ENCODE assay signal across 1 cellular context in the genomic region with DNA sequence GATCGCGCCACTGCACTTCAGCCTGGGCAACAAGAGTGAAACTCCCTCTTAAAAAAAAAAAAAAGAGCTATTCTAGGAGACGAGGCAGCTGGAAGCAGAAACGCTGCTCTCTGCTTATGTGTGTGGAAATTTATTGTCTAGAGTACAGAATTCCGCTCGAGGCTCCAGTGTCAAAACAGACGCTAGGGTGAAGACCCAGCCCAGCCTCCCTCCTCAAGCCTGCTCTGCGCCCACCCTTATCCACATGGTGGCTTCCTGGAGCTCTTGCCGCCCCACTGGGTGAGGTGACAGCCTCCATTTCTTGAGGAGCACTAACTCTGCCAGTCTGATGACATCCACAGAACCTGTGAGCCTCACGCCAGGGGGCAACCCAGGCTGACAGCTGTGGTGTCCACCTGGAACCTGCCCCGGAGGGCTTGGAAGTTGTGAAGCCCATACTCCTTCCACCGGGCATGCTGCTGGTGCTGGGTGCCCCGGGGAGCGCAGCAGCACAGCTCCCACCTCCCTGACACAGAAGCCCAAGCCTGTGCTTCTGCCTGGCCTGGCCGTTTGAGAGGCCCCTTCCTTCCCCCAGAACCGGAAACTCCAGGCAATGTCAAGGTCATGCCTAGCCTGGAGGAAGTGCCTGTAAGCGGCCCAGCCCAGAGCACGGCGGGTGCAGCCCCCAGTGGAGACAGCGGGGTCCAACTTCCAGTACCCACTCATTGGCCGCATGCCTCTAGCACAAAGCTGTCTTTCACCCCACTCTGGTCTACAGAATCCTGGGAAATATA.
A peak's percentile ranks its signal among the peaks of the same experiment; 100 is the strongest.
TF ChIP-seq lines count a peak whose summit lies in the region.

No MANE protein-coding gene starts in this region.

TF ChIP-seq in HepG2, 621 proteins besides CTCF, POLR2A, EP300 and RAD21 (continued from another document and continues in another):
- TF ChIP-seq, protein P1, sequence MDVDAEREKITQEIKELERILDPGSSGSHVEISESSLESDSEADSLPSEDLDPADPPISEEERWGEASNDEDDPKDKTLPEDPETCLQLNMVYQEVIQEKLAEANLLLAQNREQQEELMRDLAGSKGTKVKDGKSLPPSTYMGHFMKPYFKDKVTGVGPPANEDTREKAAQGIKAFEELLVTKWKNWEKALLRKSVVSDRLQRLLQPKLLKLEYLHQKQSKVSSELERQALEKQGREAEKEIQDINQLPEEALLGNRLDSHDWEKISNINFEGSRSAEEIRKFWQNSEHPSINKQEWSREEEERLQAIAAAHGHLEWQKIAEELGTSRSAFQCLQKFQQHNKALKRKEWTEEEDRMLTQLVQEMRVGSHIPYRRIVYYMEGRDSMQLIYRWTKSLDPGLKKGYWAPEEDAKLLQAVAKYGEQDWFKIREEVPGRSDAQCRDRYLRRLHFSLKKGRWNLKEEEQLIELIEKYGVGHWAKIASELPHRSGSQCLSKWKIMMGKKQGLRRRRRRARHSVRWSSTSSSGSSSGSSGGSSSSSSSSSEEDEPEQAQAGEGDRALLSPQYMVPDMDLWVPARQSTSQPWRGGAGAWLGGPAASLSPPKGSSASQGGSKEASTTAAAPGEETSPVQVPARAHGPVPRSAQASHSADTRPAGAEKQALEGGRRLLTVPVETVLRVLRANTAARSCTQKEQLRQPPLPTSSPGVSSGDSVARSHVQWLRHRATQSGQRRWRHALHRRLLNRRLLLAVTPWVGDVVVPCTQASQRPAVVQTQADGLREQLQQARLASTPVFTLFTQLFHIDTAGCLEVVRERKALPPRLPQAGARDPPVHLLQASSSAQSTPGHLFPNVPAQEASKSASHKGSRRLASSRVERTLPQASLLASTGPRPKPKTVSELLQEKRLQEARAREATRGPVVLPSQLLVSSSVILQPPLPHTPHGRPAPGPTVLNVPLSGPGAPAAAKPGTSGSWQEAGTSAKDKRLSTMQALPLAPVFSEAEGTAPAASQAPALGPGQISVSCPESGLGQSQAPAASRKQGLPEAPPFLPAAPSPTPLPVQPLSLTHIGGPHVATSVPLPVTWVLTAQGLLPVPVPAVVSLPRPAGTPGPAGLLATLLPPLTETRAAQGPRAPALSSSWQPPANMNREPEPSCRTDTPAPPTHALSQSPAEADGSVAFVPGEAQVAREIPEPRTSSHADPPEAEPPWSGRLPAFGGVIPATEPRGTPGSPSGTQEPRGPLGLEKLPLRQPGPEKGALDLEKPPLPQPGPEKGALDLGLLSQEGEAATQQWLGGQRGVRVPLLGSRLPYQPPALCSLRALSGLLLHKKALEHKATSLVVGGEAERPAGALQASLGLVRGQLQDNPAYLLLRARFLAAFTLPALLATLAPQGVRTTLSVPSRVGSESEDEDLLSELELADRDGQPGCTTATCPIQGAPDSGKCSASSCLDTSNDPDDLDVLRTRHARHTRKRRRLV (CRISPR knock-in tag; IDR thresholded peaks at IDR 0.05), result no peak
- TF ChIP-seq, protein P2, sequence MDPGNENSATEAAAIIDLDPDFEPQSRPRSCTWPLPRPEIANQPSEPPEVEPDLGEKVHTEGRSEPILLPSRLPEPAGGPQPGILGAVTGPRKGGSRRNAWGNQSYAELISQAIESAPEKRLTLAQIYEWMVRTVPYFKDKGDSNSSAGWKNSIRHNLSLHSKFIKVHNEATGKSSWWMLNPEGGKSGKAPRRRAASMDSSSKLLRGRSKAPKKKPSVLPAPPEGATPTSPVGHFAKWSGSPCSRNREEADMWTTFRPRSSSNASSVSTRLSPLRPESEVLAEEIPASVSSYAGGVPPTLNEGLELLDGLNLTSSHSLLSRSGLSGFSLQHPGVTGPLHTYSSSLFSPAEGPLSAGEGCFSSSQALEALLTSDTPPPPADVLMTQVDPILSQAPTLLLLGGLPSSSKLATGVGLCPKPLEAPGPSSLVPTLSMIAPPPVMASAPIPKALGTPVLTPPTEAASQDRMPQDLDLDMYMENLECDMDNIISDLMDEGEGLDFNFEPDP (CRISPR knock-in tag; conservative IDR thresholded peaks at IDR 0.05), result no peak
- TF ChIP-seq ZNF605 (CRISPR knock-in tag; IDR thresholded peaks at IDR 0.05), result 0 out of 2 replicates have a peak, but pooled peaks have one; percentile 31
- no peak for TF ChIP-seq ZSCAN31 (CRISPR knock-in tag; IDR thresholded peaks at IDR 0.05; ENCODE audit: low read depth)
- TF ChIP-seq ZNF761 (CRISPR knock-in tag; conservative IDR thresholded peaks at IDR 0.05), result no peak
- TF ChIP-seq, protein P3, sequence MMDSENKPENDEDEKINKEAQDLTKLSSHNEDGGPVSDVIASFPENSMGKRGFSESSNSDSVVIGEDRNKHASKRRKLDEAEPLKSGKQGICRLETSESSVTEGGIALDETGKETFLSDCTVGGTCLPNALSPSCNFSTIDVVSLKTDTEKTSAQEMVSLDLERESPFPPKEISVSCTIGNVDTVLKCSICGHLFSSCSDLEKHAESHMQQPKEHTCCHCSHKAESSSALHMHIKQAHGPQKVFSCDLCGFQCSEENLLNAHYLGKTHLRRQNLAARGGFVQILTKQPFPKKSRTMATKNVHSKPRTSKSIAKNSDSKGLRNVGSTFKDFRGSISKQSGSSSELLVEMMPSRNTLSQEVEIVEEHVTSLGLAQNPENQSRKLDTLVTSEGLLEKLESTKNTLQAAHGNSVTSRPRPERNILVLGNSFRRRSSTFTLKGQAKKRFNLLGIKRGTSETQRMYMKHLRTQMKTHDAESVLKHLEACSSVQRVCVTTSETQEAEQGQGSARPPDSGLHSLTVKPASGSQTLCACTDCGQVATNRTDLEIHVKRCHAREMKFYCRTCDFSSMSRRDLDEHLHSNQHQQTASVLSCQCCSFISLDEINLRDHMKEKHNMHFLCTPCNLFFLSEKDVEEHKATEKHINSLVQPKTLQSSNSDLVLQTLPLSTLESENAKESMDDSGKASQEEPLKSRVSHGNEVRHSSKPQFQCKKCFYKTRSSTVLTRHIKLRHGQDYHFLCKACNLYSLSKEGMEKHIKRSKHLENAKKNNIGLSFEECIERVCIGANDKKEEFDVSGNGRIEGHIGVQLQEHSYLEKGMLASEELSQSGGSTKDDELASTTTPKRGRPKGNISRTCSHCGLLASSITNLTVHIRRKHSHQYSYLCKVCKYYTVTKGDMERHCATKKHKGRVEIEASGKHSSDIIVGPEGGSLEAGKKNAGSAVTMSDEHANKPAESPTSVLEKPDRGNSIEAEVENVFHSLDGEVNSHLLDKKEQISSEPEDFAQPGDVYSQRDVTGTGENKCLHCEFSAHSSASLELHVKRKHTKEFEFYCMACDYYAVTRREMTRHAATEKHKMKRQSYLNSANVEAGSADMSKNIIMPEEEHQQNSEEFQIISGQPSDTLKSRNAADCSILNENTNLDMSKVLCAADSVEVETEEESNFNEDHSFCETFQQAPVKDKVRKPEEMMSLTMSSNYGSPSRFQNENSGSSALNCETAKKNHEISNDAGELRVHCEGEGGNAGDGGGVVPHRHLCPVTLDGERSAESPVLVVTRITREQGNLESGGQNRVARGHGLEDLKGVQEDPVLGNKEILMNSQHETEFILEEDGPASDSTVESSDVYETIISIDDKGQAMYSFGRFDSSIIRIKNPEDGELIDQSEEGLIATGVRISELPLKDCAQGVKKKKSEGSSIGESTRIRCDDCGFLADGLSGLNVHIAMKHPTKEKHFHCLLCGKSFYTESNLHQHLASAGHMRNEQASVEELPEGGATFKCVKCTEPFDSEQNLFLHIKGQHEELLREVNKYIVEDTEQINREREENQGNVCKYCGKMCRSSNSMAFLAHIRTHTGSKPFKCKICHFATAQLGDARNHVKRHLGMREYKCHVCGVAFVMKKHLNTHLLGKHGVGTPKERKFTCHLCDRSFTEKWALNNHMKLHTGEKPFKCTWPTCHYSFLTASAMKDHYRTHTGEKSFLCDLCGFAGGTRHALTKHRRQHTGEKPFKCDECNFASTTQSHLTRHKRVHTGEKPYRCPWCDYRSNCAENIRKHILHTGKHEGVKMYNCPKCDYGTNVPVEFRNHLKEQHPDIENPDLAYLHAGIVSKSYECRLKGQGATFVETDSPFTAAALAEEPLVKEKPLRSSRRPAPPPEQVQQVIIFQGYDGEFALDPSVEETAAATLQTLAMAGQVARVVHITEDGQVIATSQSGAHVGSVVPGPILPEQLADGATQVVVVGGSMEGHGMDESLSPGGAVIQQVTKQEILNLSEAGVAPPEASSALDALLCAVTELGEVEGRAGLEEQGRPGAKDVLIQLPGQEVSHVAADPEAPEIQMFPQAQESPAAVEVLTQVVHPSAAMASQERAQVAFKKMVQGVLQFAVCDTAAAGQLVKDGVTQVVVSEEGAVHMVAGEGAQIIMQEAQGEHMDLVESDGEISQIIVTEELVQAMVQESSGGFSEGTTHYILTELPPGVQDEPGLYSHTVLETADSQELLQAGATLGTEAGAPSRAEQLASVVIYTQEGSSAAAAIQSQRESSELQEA (CRISPR knock-in tag; IDR thresholded peaks at IDR 0.05; ENCODE audit: not compliant biosample characterization), result peak; percentile 20
- TF ChIP-seq, protein P4, sequence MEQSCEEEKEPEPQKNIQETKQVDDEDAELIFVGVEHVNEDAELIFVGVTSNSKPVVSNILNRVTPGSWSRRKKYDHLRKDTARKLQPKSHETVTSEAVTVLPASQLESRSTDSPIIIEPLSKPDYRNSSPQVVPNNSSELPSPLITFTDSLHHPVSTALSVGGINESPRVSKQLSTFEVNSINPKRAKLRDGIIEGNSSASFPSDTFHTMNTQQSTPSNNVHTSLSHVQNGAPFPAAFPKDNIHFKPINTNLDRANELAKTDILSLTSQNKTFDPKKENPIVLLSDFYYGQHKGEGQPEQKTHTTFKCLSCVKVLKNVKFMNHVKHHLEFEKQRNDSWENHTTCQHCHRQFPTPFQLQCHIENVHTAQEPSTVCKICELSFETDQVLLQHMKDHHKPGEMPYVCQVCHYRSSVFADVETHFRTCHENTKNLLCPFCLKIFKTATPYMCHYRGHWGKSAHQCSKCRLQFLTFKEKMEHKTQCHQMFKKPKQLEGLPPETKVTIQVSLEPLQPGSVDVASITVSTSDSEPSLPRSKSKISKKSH (CRISPR knock-in tag; IDR thresholded peaks at IDR 0.05; ENCODE audit: borderline replicate concordance), result no peak
- TF ChIP-seq, protein P5, sequence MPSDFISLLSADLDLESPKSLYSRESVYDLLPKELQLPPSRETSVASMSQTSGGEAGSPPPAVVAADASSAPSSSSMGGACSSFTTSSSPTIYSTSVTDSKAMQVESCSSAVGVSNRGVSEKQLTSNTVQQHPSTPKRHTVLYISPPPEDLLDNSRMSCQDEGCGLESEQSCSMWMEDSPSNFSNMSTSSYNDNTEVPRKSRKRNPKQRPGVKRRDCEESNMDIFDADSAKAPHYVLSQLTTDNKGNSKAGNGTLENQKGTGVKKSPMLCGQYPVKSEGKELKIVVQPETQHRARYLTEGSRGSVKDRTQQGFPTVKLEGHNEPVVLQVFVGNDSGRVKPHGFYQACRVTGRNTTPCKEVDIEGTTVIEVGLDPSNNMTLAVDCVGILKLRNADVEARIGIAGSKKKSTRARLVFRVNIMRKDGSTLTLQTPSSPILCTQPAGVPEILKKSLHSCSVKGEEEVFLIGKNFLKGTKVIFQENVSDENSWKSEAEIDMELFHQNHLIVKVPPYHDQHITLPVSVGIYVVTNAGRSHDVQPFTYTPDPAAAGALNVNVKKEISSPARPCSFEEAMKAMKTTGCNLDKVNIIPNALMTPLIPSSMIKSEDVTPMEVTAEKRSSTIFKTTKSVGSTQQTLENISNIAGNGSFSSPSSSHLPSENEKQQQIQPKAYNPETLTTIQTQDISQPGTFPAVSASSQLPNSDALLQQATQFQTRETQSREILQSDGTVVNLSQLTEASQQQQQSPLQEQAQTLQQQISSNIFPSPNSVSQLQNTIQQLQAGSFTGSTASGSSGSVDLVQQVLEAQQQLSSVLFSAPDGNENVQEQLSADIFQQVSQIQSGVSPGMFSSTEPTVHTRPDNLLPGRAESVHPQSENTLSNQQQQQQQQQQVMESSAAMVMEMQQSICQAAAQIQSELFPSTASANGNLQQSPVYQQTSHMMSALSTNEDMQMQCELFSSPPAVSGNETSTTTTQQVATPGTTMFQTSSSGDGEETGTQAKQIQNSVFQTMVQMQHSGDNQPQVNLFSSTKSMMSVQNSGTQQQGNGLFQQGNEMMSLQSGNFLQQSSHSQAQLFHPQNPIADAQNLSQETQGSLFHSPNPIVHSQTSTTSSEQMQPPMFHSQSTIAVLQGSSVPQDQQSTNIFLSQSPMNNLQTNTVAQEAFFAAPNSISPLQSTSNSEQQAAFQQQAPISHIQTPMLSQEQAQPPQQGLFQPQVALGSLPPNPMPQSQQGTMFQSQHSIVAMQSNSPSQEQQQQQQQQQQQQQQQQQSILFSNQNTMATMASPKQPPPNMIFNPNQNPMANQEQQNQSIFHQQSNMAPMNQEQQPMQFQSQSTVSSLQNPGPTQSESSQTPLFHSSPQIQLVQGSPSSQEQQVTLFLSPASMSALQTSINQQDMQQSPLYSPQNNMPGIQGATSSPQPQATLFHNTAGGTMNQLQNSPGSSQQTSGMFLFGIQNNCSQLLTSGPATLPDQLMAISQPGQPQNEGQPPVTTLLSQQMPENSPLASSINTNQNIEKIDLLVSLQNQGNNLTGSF (CRISPR knock-in tag; IDR thresholded peaks at IDR 0.05), result no peak
- TF ChIP-seq, protein P6, sequence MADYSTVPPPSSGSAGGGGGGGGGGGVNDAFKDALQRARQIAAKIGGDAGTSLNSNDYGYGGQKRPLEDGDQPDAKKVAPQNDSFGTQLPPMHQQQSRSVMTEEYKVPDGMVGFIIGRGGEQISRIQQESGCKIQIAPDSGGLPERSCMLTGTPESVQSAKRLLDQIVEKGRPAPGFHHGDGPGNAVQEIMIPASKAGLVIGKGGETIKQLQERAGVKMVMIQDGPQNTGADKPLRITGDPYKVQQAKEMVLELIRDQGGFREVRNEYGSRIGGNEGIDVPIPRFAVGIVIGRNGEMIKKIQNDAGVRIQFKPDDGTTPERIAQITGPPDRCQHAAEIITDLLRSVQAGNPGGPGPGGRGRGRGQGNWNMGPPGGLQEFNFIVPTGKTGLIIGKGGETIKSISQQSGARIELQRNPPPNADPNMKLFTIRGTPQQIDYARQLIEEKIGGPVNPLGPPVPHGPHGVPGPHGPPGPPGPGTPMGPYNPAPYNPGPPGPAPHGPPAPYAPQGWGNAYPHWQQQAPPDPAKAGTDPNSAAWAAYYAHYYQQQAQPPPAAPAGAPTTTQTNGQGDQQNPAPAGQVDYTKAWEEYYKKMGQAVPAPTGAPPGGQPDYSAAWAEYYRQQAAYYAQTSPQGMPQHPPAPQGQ (CRISPR knock-in tag; IDR thresholded peaks at IDR 0.05; ENCODE audit: borderline replicate concordance), result no peak
- no peak for TF ChIP-seq LCORL (IDR thresholded peaks at IDR 0.05)
- TF ChIP-seq LCORL (CRISPR knock-in tag; IDR thresholded peaks at IDR 0.05), result peak; percentile 49; the same call in 1 of the 2 replicates
- no peak for TF ChIP-seq FOXK1 (CRISPR knock-in tag; IDR thresholded peaks at IDR 0.05; ENCODE audit: borderline replicate concordance, low read depth)
- no peak for TF ChIP-seq HNRNPLL (IDR thresholded peaks at IDR 0.05; ENCODE audit: low read depth, low read length, poor library complexity, severe bottlenecking)
- TF ChIP-seq HNRNPH1 (optimal IDR thresholded peaks at IDR 0.05; ENCODE audit: low read depth, low read length), result no peak
- no peak for TF ChIP-seq ZFY (CRISPR knock-in tag; IDR thresholded peaks at IDR 0.05)
- no peak for TF ChIP-seq POLR2AphosphoS2 (IDR thresholded peaks at IDR 0.05; ENCODE audit: low read depth, low read length)
- no peak for TF ChIP-seq MAFK (conservative IDR thresholded peaks at IDR 0.05 in 1 of 2, IDR thresholded peaks at IDR 0.05 in 1 of 2; ENCODE audit: low read length in 2 of 2)
- peak; percentile 83 for TF ChIP-seq GABPB1 (CRISPR knock-in tag; IDR thresholded peaks at IDR 0.05)
- TF ChIP-seq ZNF274 (CRISPR knock-in tag; IDR thresholded peaks at IDR 0.05), result no peak
- TF ChIP-seq ZNF775 (CRISPR knock-in tag; IDR thresholded peaks at IDR 0.05; ENCODE audit: borderline replicate concordance), result no peak
- TF ChIP-seq NFE2L1 (CRISPR knock-in tag; IDR thresholded peaks at IDR 0.05; ENCODE audit: borderline replicate concordance), result no peak
- no peak for TF ChIP-seq ZFP36 (IDR thresholded peaks at IDR 0.05; ENCODE audit: borderline replicate concordance, low read depth, low read length, partially characterized antibody)
- TF ChIP-seq NR1H2 (CRISPR knock-in tag; IDR thresholded peaks at IDR 0.05; ENCODE audit: borderline replicate concordance, low read depth), result no peak
- TF ChIP-seq ZNF230 (CRISPR knock-in tag; IDR thresholded peaks at IDR 0.05), result no peak
- TF ChIP-seq ZNF138 (CRISPR knock-in tag; IDR thresholded peaks at IDR 0.05; ENCODE audit: low read depth), result no peak
- peak; percentile 98 for TF ChIP-seq ZBTB38 (CRISPR knock-in tag; IDR thresholded peaks at IDR 0.05)
- TF ChIP-seq ZNF879 (CRISPR knock-in tag; IDR thresholded peaks at IDR 0.05), result no peak
